In genomic region chr12:125203145-125203765, GRCh38 we compare ENCODE assay signal across 8 cellular contexts. TPM values are rescaled to one million over a fixed set of nuclear protein-coding genes. Genes with fewer than 3 reads are reported as not detected.
A peak's percentile ranks its signal among the peaks of the same experiment; 100 is the strongest.
DNase-seq lines count a peak whose midpoint lies in the region; ATAC-seq and TF ChIP-seq lines count a peak whose summit lies in the region.

No MANE protein-coding gene starts in this region.

- DNase-seq in Calu3 (peak; percentile 35), RPMI8226 (peak; percentile 38), left lobe of liver (ENCODE audit: low spot score) (no peak), DMS79 treated with DMSO at 0.1 percent for 48 hours (lab: John Stamatoyannopoulos, UW) (no peak), CD1c-positive myeloid dendritic cell (ENCODE audit: extremely low spot score) (no peak), SIG-M5 treated with dmso at 0.1 percent for 504 hours (lab: John Stamatoyannopoulos, UW; ENCODE audit: unreplicated experiment) (no peak), iPS-NIHi7 (ENCODE audit: extremely low spot score) (no peak)

- H3K9me3 Mint-ChIP-seq in Calu3 (ENCODE audit: low read depth, unreplicated experiment), result no peaks in the 10 kb centered on the region

- no TSS peak for BruUV-seq in Calu3 (replicated peaks; lab: Mats Ljungman, UMichigan)

- no peak overlapping the region for H3K4me3 Mint-ChIP-seq in Calu3 (ENCODE audit: low read depth, unreplicated experiment)

- H3K4me1 Mint-ChIP-seq in Calu3 (ENCODE audit: low read depth, unreplicated experiment), result no peaks in the 10 kb centered on the region

- no peak overlapping the region for H3K27ac Mint-ChIP-seq in Calu3 (ENCODE audit: unreplicated experiment)

- intact Hi-C loops in Calu3 (cut with micrococcal nuclease; ENCODE audit: unreplicated experiment), result loop anchor here (5.0 kb wide), 2 partner anchors 111 to 211 kb away; partner anchors contain the start of gene BRI3BP

- CTCF ChIA-PET in Calu3 (lab: Charles Lee), result interaction anchor here (0.5 to 1.3 kb wide), 8 partner anchors 20 to 262 kb away, joined by 3 to 13 read pairs (median 4); no protein-coding TSS in a partner anchor

- peak; percentile 63 for ATAC-seq in GM21515 (IDR thresholded peaks at IDR 0.05; ENCODE audit: unreplicated experiment)
- ATAC-seq in left lobe of liver, result peak; percentile 78

- TF ChIP-seq CTCF in Calu3 (IDR thresholded peaks at IDR 0.05; ENCODE audit: unreplicated experiment), result peak; percentile 72

- H3K36me3 Mint-ChIP-seq in Calu3 (ENCODE audit: insufficient read depth, unreplicated experiment), result no peaks in the 10 kb centered on the region

- H3K27me3 Mint-ChIP-seq in Calu3 (ENCODE audit: unreplicated experiment), result peaks cover 87% of the 10 kb centered on the region

RNA-seq across cellular contexts. Expression of gene TMEM132B, which starts 17.1 kb away (rescaled TPM):
- total RNA-seq in Calu3 (2022) (1.8 and 2.1 TPM in 2 replicates), left lobe of liver (0.15 TPM)

Comparison
In these comparisons a context has a peak if more than half of its experiments do, and no peak if none do; other contexts are left out.
1. DNase-seq: peak in Calu3 (single experiment) and RPMI8226 (single experiment); none in left lobe of liver (single experiment), DMS79 treated with DMSO at 0.1 percent for 48 hours (single experiment), CD1c-positive myeloid dendritic cell (single experiment), SIG-M5 treated with dmso at 0.1 percent for 504 hours (single experiment) and iPS-NIHi7 (single experiment).